Comparison of ENCODE assay signal across 8 cellular contexts in genomic region chr1:45012639-45013278, GRCh38. TPM values are rescaled to one million over a fixed set of nuclear protein-coding genes. Genes with fewer than 3 reads are reported as not detected.
DNase-seq lines count a peak whose midpoint lies in the region; ATAC-seq and TF ChIP-seq lines count a peak whose summit lies in the region.

No MANE protein-coding gene starts in this region.

- peak overlapping the region; percentile 71; the same call in 1 of the 2 replicates for H3K27ac ChIP-seq in GM23338 (ENCODE audit: low read depth)
- H3K27ac ChIP-seq in OCI-LY7 (ENCODE audit: low read depth, low read length, poor library complexity, severe bottlenecking), result no peak overlapping the region
- peak overlapping the region; percentile 67 for H3K27ac ChIP-seq in osteoblast (ENCODE audit: low read depth, low read length)

- H3K36me3 ChIP-seq in GM23338 (ENCODE audit: insufficient read depth) (no peaks in the 10 kb centered on the region), OCI-LY7 (ENCODE audit: insufficient read depth, low read length) (peaks cover 8% of the 10 kb centered on the region; the same call in 1 of the 2 replicates), osteoblast (ENCODE audit: insufficient read depth, low read length) (peaks cover 33% of the 10 kb centered on the region)

- no peaks in the 10 kb centered on the region for H3K9me3 Mint-ChIP-seq in GM23338
- H3K9me3 Mint-ChIP-seq in activated naive CD8-positive, alpha-beta T cell (ENCODE audit: low read depth), result no peaks in the 10 kb centered on the region

- CTCF ChIA-PET in OCI-LY7 (lab: Charles Lee; ENCODE audit: unreplicated experiment), result interaction anchor here (0.6 to 1.6 kb wide), 5 partner anchors 164 to 291 kb away, joined by 3 to 17 read pairs (median 4); no protein-coding TSS in a partner anchor

- H3K4me3 ChIP-seq in AG09309 (ENCODE audit: control insufficient read depth, low read depth, low read length) (peak overlapping the region; percentile 58), GM23338 (peak overlapping the region; percentile 68), OCI-LY7 (ENCODE audit: low read depth, low read length, poor library complexity, severe bottlenecking) (peak overlapping the region; percentile 83), osteoblast (ENCODE audit: insufficient read depth, low read length) (peak overlapping the region; percentile 81)

- H3K36me3 Mint-ChIP-seq in GM23338 (ENCODE audit: low read depth), result peaks cover 22% of the 10 kb centered on the region
- peaks cover 4% of the 10 kb centered on the region for H3K36me3 Mint-ChIP-seq in activated naive CD8-positive, alpha-beta T cell

- H3K79me2 ChIP-seq in GM23338 (replicated peaks; ENCODE audit: insufficient read depth) (peaks cover 12% of the 10 kb centered on the region), OCI-LY7 (ENCODE audit: insufficient read depth, low read depth, low read length) (peaks cover 6% of the 10 kb centered on the region; the same call in 1 of the 2 replicates), osteoblast (ENCODE audit: insufficient read depth, low read length) (peaks cover 46% of the 10 kb centered on the region)

- no peak for TF ChIP-seq CTCF in AG09309 (IDR thresholded peaks at IDR 0.05; ENCODE audit: control insufficient read depth, insufficient read depth, low read depth, low read length, missing control alignments)
- TF ChIP-seq CTCF in GM23338 (conservative IDR thresholded peaks at IDR 0.05; ENCODE audit: low read depth in 2 of 2), result no peak
- no peak for TF ChIP-seq CTCF in OCI-LY7 (conservative IDR thresholded peaks at IDR 0.05; ENCODE audit: low read length)
- no peak for TF ChIP-seq CTCF in osteoblast (IDR thresholded peaks at IDR 0.05; ENCODE audit: extremely low read depth, low read depth, low read length)

- BruUV-seq in OCI-LY7 (replicated peaks; lab: Mats Ljungman, UMichigan), result no TSS peak

- intact Hi-C loops in OCI-LY7 (cut with micrococcal nuclease; ENCODE audit: unreplicated experiment) (loop anchor here (2.0 to 5.0 kb wide), 2 partner anchors 195 to 282 kb away; partner anchors contain the start of genes RNU5D-1 and ZSWIM5), Right ventricle myocardium superior (cut with DNase I) (loop anchor here (5.0 kb wide), 2 partner anchors 175 to 225 kb away; partner anchors contain the start of gene BEST4)

- POLR2A ChIA-PET in OCI-LY7 (lab: Charles Lee), result interaction anchor here (0.6 to 2.5 kb wide), 15 partner anchors 10 to 487 kb away, joined by 3 to 24 read pairs (median 4); partner anchors contain the start of genes CCDC163, EIF2B3, MMACHC and PLK3

- peaks cover 27% of the 10 kb centered on the region for H3K4me1 Mint-ChIP-seq in GM23338
- peaks cover 43% of the 10 kb centered on the region for H3K4me1 Mint-ChIP-seq in activated naive CD8-positive, alpha-beta T cell (ENCODE audit: low read depth)

- H2AFZ ChIP-seq in GM23338 (peak overlapping the region; percentile 52; the same call in 1 of the 2 replicates), OCI-LY7 (ENCODE audit: low read length) (peak overlapping the region; percentile 99; the same call in 1 of the 2 replicates), osteoblast (ENCODE audit: low read length) (peak overlapping the region; percentile 91)

- DNase-seq in AG09309 (ENCODE audit: low read depth) (no peak), GM23338 (ENCODE audit: low spot score) (peak; percentile 71), OCI-LY7 (ENCODE audit: low spot score) (no peak), Right ventricle myocardium superior (peak; percentile 90), osteoblast (ENCODE audit: insufficient read length, low spot score, missing footprints) (peak; percentile 82), COR-L47 (lab: John Stamatoyannopoulos, UW) (no peak)

- peaks cover 12% of the 10 kb centered on the region for H3K4me1 ChIP-seq in GM23338 (ENCODE audit: insufficient read depth)
- peaks cover 20% of the 10 kb centered on the region for H3K4me1 ChIP-seq in OCI-LY7 (ENCODE audit: insufficient read depth, low read length, poor library complexity, severe bottlenecking)
- H3K4me1 ChIP-seq in osteoblast (ENCODE audit: insufficient read depth, low read length), result peaks cover 33% of the 10 kb centered on the region

- H3K27me3 ChIP-seq in GM23338 (ENCODE audit: insufficient read depth) (no peaks in the 10 kb centered on the region), osteoblast (ENCODE audit: insufficient read depth, low read length) (no peaks in the 10 kb centered on the region)

- peak overlapping the region; percentile 75 for H3K27ac Mint-ChIP-seq in GM23338
- H3K27ac Mint-ChIP-seq in activated naive CD8-positive, alpha-beta T cell, result peak overlapping the region; percentile 89

- H4K20me1 ChIP-seq in GM23338 (replicated peaks; ENCODE audit: insufficient read depth), result no peaks in the 10 kb centered on the region
- no peaks in the 10 kb centered on the region for H4K20me1 ChIP-seq in OCI-LY7 (ENCODE audit: insufficient read depth, low read length)
- peaks cover 14% of the 10 kb centered on the region for H4K20me1 ChIP-seq in osteoblast (ENCODE audit: insufficient read depth, low read length)

- H3K27me3 Mint-ChIP-seq in GM23338 (ENCODE audit: insufficient read depth, low read depth, poor library complexity), result peaks cover 15% of the 10 kb centered on the region
- H3K27me3 Mint-ChIP-seq in activated naive CD8-positive, alpha-beta T cell, result no peaks in the 10 kb centered on the region

- H3K9me2 ChIP-seq in GM23338 (ENCODE audit: insufficient read depth), result no peaks in the 10 kb centered on the region
- H3K9me2 ChIP-seq in OCI-LY7 (ENCODE audit: insufficient read depth, low read length), result no peaks in the 10 kb centered on the region

- no peaks in the 10 kb centered on the region for H3F3A ChIP-seq in GM23338 (replicated peaks; ENCODE audit: low read depth)

- H3K4me2 ChIP-seq in GM23338 (peak overlapping the region; percentile 82), OCI-LY7 (ENCODE audit: low read length) (peak overlapping the region; percentile 80), osteoblast (ENCODE audit: insufficient read depth, low read length) (peak overlapping the region; percentile 98)

- H3K4me3 Mint-ChIP-seq in GM23338, result peak overlapping the region; percentile 75
- H3K4me3 Mint-ChIP-seq in activated naive CD8-positive, alpha-beta T cell, result peak overlapping the region; percentile 87

- peak; percentile 10 for ATAC-seq in GM23338
- ATAC-seq in Right ventricle myocardium superior (ENCODE audit: poor library complexity), result peak; percentile 69
- ATAC-seq in HG02642 (IDR thresholded peaks at IDR 0.05; ENCODE audit: poor library complexity, unreplicated experiment), result no peak

- H3K9me3 ChIP-seq in OCI-LY7 (ENCODE audit: low read length) (no peaks in the 10 kb centered on the region), osteoblast (ENCODE audit: low read depth, low read length) (no peaks in the 10 kb centered on the region)

TF ChIP-seq in GM23338, 12 proteins besides CTCF, POLR2A, EP300 and RAD21 (continues in another document):
- no peak for TF ChIP-seq EZH2phosphoT487 (IDR thresholded peaks at IDR 0.05; ENCODE audit: unreplicated experiment)
- TF ChIP-seq ZNF114 (CRISPR knock-in tag; IDR thresholded peaks at IDR 0.05), result no peak
- TF ChIP-seq JUNB (IDR thresholded peaks at IDR 0.05; ENCODE audit: unreplicated experiment), result no peak
- no peak for TF ChIP-seq ZNF331 (CRISPR knock-in tag; IDR thresholded peaks at IDR 0.05; ENCODE audit: low read depth)
- no peak for TF ChIP-seq NANOG (IDR thresholded peaks at IDR 0.05; ENCODE audit: borderline replicate concordance)
- TF ChIP-seq REST (IDR thresholded peaks at IDR 0.05; ENCODE audit: unreplicated experiment), result no peak

RNA-seq across cellular contexts. Expression of gene UROD, which starts 0.7 kb away (rescaled TPM):
- total RNA-seq in GM23338 (2014; rRNA removed; shearing (Covaris generic)), result 82.4 and 90.9 TPM in 2 replicates
- 106 and 108 TPM in 2 replicates for polyA plus RNA-seq in GM23338 (2016; fragmentation: Nextera tagmentation; extraction: Ambion mirVana)
- total RNA-seq in OCI-LY7 (2014; rRNA removed; shearing (Covaris generic)), result 57.4 and 73.5 TPM in 2 replicates
- 61.6 and 64.4 TPM in 2 replicates for total RNA-seq in OCI-LY7 (2022)
- 73.4 TPM for total RNA-seq in Right ventricle myocardium superior
- total RNA-seq in osteoblast, result 123 and 147 TPM in 2 replicates

RNA-seq across cellular contexts. Expression of gene HECTD3, which starts 1.6 kb away (rescaled TPM):
- total RNA-seq in GM23338 (2014; rRNA removed; shearing (Covaris generic)), result 31.0 and 31.4 TPM in 2 replicates
- 13.1 and 16.6 TPM in 2 replicates for polyA plus RNA-seq in GM23338 (2016; fragmentation: Nextera tagmentation; extraction: Ambion mirVana)
- total RNA-seq in OCI-LY7 (2014; rRNA removed; shearing (Covaris generic)), result 12.4 and 13.3 TPM in 2 replicates
- 30.1 and 31.9 TPM in 2 replicates for total RNA-seq in OCI-LY7 (2022)
- 22.3 TPM for total RNA-seq in Right ventricle myocardium superior
- 23.9 and 26.1 TPM in 2 replicates for total RNA-seq in osteoblast

RNA-seq across cellular contexts. Expression of gene EIF2B3, which starts 26.4 kb away (rescaled TPM):
- 30.3 and 36.4 TPM in 2 replicates for total RNA-seq in GM23338 (2014; rRNA removed; shearing (Covaris generic))
- polyA plus RNA-seq in GM23338 (2016; fragmentation: Nextera tagmentation; extraction: Ambion mirVana), result 28.6 and 31.9 TPM in 2 replicates
- 24.7 and 26.6 TPM in 2 replicates for total RNA-seq in OCI-LY7 (2014; rRNA removed; shearing (Covaris generic))
- 23.7 and 25.5 TPM in 2 replicates for total RNA-seq in OCI-LY7 (2022)
- total RNA-seq in Right ventricle myocardium superior, result 45.0 TPM
- total RNA-seq in osteoblast, result 25.3 and 25.6 TPM in 2 replicates

Comparison
In these comparisons a context has a peak if more than half of its experiments do, and no peak if none do; other contexts are left out.
1. DNase-seq: peak in GM23338 (single experiment), Right ventricle myocardium superior (single experiment) and osteoblast (single experiment); none in AG09309 (single experiment), OCI-LY7 (single experiment) and COR-L47 (single experiment).
2. Peak in every context shown above with its lines, with median percentiles within 50 percentile points of each other: H3K4me3 ChIP-seq, H2AFZ ChIP-seq and H3K4me2 ChIP-seq.